ENCODE assay signal across 8 cellular contexts in genomic region chr13:46571189-46571901, GRCh38. TPM values are rescaled to one million over a fixed set of nuclear protein-coding genes. Genes with fewer than 3 reads are reported as not detected.
DNase-seq lines count a peak whose midpoint lies in the region; ATAC-seq and TF ChIP-seq lines count a peak whose summit lies in the region.

No MANE protein-coding gene starts in this region.

- no peaks in the 10 kb centered on the region for H3K36me3 ChIP-seq in gastroesophageal sphincter
- H3K36me3 ChIP-seq in CD4-positive, alpha-beta memory T cell (ENCODE audit: insufficient read depth, low read length): no peaks in the 10 kb centered on the region

- peaks cover 26 to 58% (median 43%) of the 10 kb centered on the region in 4 donors for H3K4me1 Mint-ChIP-seq in CD4-positive, alpha-beta memory T cell

- H3K9me3 ChIP-seq in gastroesophageal sphincter: no peaks in the 10 kb centered on the region
- H3K9me3 ChIP-seq in CD4-positive, alpha-beta memory T cell (ENCODE audit: control insufficient read depth in 1 of 2, low read length in 2 of 2): no peaks in the 10 kb centered on the region

- no peak overlapping the region for H3K4me3 Mint-ChIP-seq in CD4-positive, alpha-beta memory T cell

- H3K36me3 Mint-ChIP-seq in CD4-positive, alpha-beta memory T cell: peaks cover 0 to 4% of the 10 kb centered on the region in 2 donors

- TF ChIP-seq EP300 in gastroesophageal sphincter (IDR thresholded peaks at IDR 0.05): no peak

- CTCF ChIA-PET in CD4-positive, alpha-beta memory T cell (lab: Charles Lee; ENCODE audit: partially characterized antibody): interaction anchor here (0.6 to 2.3 kb wide), 2 partner anchors 20 to 64 kb away, joined by 3 to 8 read pairs; no protein-coding TSS in a partner anchor

- no peak overlapping the region for H3K27ac Mint-ChIP-seq in CD4-positive, alpha-beta memory T cell

- POLR2A ChIA-PET in CD4-positive, alpha-beta memory T cell (lab: Charles Lee; ENCODE audit: partially characterized antibody): no interaction called here

- peak overlapping the region in 3 of 4 donors; percentile 24 to 68 (median 64) for H3K27ac ChIP-seq in gastroesophageal sphincter
- H3K27ac ChIP-seq in CD4-positive, alpha-beta memory T cell (ENCODE audit: low read depth, low read length): no peak overlapping the region

- H3K9me3 Mint-ChIP-seq in CD4-positive, alpha-beta memory T cell: no peaks in the 10 kb centered on the region

- ATAC-seq in GM19043 (IDR thresholded peaks at IDR 0.05; ENCODE audit: low read depth, unreplicated experiment): peak; percentile 44
- ATAC-seq in gastroesophageal sphincter: peak; percentile 38
- ATAC-seq in HG03196 (IDR thresholded peaks at IDR 0.05; ENCODE audit: unreplicated experiment): no peak

- no peaks in the 10 kb centered on the region for H3K27me3 Mint-ChIP-seq in CD4-positive, alpha-beta memory T cell

- WGBS in gastroesophageal sphincter (ENCODE audit: low coverage in 1 of 2), 2 donors: 60 to 89% methylated on average over 6 of the region's 10 CpGs

- peaks cover 27 to 89% (median 29%) of the 10 kb centered on the region in 3 donors for H3K4me1 ChIP-seq in gastroesophageal sphincter
- H3K4me1 ChIP-seq in CD4-positive, alpha-beta memory T cell (ENCODE audit: insufficient read depth, low read length): peaks cover under 1% of the 10 kb centered on the region

- H3K4me3 ChIP-seq in gastroesophageal sphincter: no peak overlapping the region
- H3K4me3 ChIP-seq in CD4-positive, alpha-beta memory T cell (ENCODE audit: low read length in 2 of 2): no peak overlapping the region

- TF ChIP-seq POLR2A in gastroesophageal sphincter (IDR thresholded peaks at IDR 0.05): no peak

- TF ChIP-seq CTCF in gastroesophageal sphincter (IDR thresholded peaks at IDR 0.05): no peak

- H3K27me3 ChIP-seq in gastroesophageal sphincter: no peaks in the 10 kb centered on the region
- H3K27me3 ChIP-seq in CD4-positive, alpha-beta memory T cell (ENCODE audit: insufficient read depth, low read length): no peaks in the 10 kb centered on the region

- intact Hi-C loops in CD4-positive, alpha-beta memory T cell (cut with micrococcal nuclease): no loop called here

- DNase-seq in AG20443 (ENCODE audit: low spot score): peak; percentile 76
- DNase-seq in LHCN-M2 (ENCODE audit: low read depth): peak; percentile 85
- no peak for DNase-seq in activated effector memory CD4-positive, alpha-beta T cell treated with anti-CD3 and anti-CD28 coated beads, Interleukin-2, amount 50 U/mL, for 16 hours
- no peak for DNase-seq in NCI-H1105 treated with DMSO at 0.1 percent for 48 hours (lab: John Stamatoyannopoulos, UW)
- no peak for DNase-seq in CD4-positive, alpha-beta memory T cell

RNA-seq across cellular contexts. Expression of gene LRCH1, which starts 18.4 kb away (rescaled TPM):
- 4.9 and 5.3 TPM in 2 replicates for total RNA-seq in LHCN-M2 (2014; rRNA removed)
- polyA plus RNA-seq in LHCN-M2 (2012): 5.5 TPM
- 10 to 100 TPM; 54.3 to 72.2 (median 57.4) TPM for total RNA-seq in gastroesophageal sphincter
- 10 to 100 TPM; 18.0 to 19.1 TPM for total RNA-seq in CD4-positive, alpha-beta memory T cell
- 1 to 10 TPM; 1.2 to 6.2 TPM for polyA plus RNA-seq in CD4-positive, alpha-beta memory T cell

Comparison
In these comparisons a context has a peak if more than half of its experiments do, and no peak if none do; other contexts are left out.
1. DNase-seq: peak in AG20443 (single experiment) and LHCN-M2 (single experiment); none in activated effector memory CD4-positive, alpha-beta T cell treated with anti-CD3 and anti-CD28 coated beads, Interleukin-2, amount 50 U/mL, for 16 hours (single experiment), NCI-H1105 treated with DMSO at 0.1 percent for 48 hours (single experiment) and CD4-positive, alpha-beta memory T cell (0 of 5).